24 cellular contexts compared by ENCODE assay signal in the genomic region with DNA sequence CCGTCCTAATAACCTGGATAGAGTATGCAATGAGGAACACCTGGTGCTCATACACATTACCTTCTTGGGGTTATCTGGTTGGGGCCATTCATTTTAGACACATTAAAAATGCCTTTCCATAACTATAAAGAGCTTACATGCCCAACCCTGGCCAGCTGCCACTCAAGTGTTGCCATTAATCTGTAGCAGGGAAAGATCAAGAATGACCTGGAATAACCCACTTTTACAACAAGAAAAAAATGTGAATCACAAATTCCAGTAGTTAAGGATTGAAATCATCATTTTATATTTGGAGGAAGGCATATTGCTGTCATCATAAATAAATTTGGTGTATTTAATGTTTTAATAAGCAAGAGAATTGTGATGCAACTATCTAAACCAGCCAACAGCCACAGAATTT.
A peak's percentile ranks its signal among the peaks of the same experiment; 100 is the strongest.
DNase-seq lines count a peak whose midpoint lies in the region; ATAC-seq lines count a peak whose summit lies in the region.
"Had no signal": no experiment of that assay in that cellular context is flagged by ENCODE, and none has a peak within 500 bp of the region (broad histone marks: within the 10 kb centered on the region; RNA-seq: fewer than 3 reads in every experiment).

No MANE protein-coding gene starts in this region.

- H3K4me1 ChIP-seq in GM23248 (ENCODE audit: insufficient read depth) = no peaks in the 10 kb centered on the region

- no peaks in the 10 kb centered on the region for H4K20me1 ChIP-seq in GM23248 (ENCODE audit: insufficient read depth)

- H2AFZ ChIP-seq in GM23248 = no peak overlapping the region

- H3K79me2 ChIP-seq in GM23248 (ENCODE audit: insufficient read depth) = no peaks in the 10 kb centered on the region

- ATAC-seq in HG02623 (IDR thresholded peaks at IDR 0.05; ENCODE audit: unreplicated experiment) (no peak), GM19035 (IDR thresholded peaks at IDR 0.05; ENCODE audit: unreplicated experiment) (no peak)
- ATAC-seq: activated naive CD8-positive, alpha-beta T cell treated with anti-CD3 and anti-CD28 coated beads, Interleukin-2, amount 50 U/mL, for 24 hours; CD8-positive, alpha-beta T cell; pancreas; sciatic nerve had no signal

- no peaks in the 10 kb centered on the region for H3K9me3 ChIP-seq in GM23248 (ENCODE audit: low read depth)
- H3K9me3 ChIP-seq: pancreas, tibial artery had no signal

- H3K27me3 ChIP-seq in GM23248 (replicated peaks; ENCODE audit: insufficient read depth) = no peaks in the 10 kb centered on the region
- H3K27me3 ChIP-seq: pancreas, tibial artery had no signal

- DNase-seq in NCI-H1417 (lab: John Stamatoyannopoulos, UW) (peak; percentile 3 to 51 (median 5)), NCI-H1417 treated with DMSO at 0.1 percent for 48 hours (lab: John Stamatoyannopoulos, UW) (no peak), GM23248 (peak; percentile 8), NCI-H446 treated with DMSO at 0.1 percent for 48 hours (lab: John Stamatoyannopoulos, UW) (peak; percentile 37), fibroblast of peridontal ligament (ENCODE audit: extremely low read depth) (peak; percentile 24), Ammon's horn (ENCODE audit: low spot score) (no peak)
- DNase-seq: 8988T; activated CD4-positive, alpha-beta T cell treated with anti-CD3 and anti-CD28 coated beads for 4 hours; activated CD8-positive, alpha-beta memory T cell treated with anti-CD3 and anti-CD28 coated beads for 24 hours; activated gamma-delta T cell treated with Interleukin-2 at 50 U/mL for 16 hours; activated naive CD8-positive, alpha-beta T cell treated with anti-CD3 and anti-CD28 coated beads, Interleukin-2, amount 50 U/mL, for 24 hours; activated T-cell treated with anti-CD3 and anti-CD28 coated beads, Interleukin-2, amount 50 U/mL, for 1 hour; AML-193; CD8-positive, alpha-beta T cell; DMS53; Karpas-422; nephron progenitor cell; pancreas; RPMI8226; tibial artery had no signal

- H3F3A ChIP-seq in GM23248 (ENCODE audit: insufficient read depth) = no peaks in the 10 kb centered on the region

- H3K4me2 ChIP-seq in GM23248 (ENCODE audit: unreplicated experiment) = no peak overlapping the region

- H3K9ac ChIP-seq in GM23248 = no peak overlapping the region

- no peaks in the 10 kb centered on the region for H3K36me3 ChIP-seq in GM23248 (ENCODE audit: low read depth)
- H3K36me3 ChIP-seq: pancreas, tibial artery had no signal

- H3K27ac ChIP-seq in GM23248 = no peak overlapping the region
- H3K27ac ChIP-seq: pancreas, tibial artery had no signal

- no peak overlapping the region for H3K4me3 ChIP-seq in GM23248
- H3K4me3 ChIP-seq: lung, pancreas, tibial artery had no signal

- H3K9me2 ChIP-seq in GM23248 (ENCODE audit: insufficient read depth) = no peaks in the 10 kb centered on the region

- in situ Hi-C loops in GM23248 (cut with MboI) = no loop called here

- 21 to 30% methylated on average over 1 of the region's 1 CpG for WGBS in GM23248 (ENCODE audit: low coverage in 1 of 2, low lambda C conversion rate in 2 of 2, missing lambda C conversion rate in 2 of 2), 2 experiments

Comparison
In these comparisons a context has a peak if more than half of its experiments do, and no peak if none do; other contexts are left out.
1. DNase-seq: peak in NCI-H1417 (3 of 3), GM23248 (single experiment), NCI-H446 treated with DMSO at 0.1 percent for 48 hours (single experiment) and fibroblast of peridontal ligament (single experiment); none in NCI-H1417 treated with DMSO at 0.1 percent for 48 hours (single experiment) and Ammon's horn (single experiment).